In the genomic region with DNA sequence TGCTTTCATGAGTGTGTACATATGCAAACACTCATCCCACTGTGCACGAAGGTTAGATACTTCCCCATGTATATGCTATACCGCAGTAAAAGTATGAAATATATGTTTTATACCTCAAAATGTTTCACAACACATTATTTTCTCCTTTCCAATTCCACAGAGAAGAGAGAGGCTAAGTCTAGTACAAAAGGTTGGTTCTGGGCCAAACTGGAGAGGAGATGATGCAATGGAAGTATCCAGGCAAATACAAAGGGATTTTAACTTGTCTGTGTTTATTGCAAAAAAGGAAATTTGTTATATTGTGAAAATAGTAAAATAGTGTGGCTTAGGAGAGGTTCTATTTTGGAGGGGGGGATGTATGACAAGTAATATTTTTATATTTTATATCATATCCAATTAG, we compare ENCODE assay signal across 12 cellular contexts.
DNase-seq lines count a peak whose midpoint lies in the region; ATAC-seq, FAIRE-seq and TF ChIP-seq lines count a peak whose summit lies in the region.
"Had no signal": no experiment of that assay in that cellular context is flagged by ENCODE, and none has a peak within 500 bp of the region (broad histone marks: within the 10 kb centered on the region; RNA-seq: fewer than 3 reads in every experiment).

No MANE protein-coding gene starts in this region.

- H3K27me3 ChIP-seq in astrocyte (ENCODE audit: insufficient read depth, low read length) (no peaks in the 10 kb centered on the region), gastroesophageal sphincter (no peaks in the 10 kb centered on the region), neural progenitor cell (no peaks in the 10 kb centered on the region), GM23338 (ENCODE audit: insufficient read depth) (no peaks in the 10 kb centered on the region)

- H3K9me3 ChIP-seq in astrocyte (ENCODE audit: insufficient read depth, low read depth, low read length) (no peaks in the 10 kb centered on the region), gastroesophageal sphincter (no peaks in the 10 kb centered on the region), neural progenitor cell (ENCODE audit: low read depth) (no peaks in the 10 kb centered on the region)
- H3K9me3 ChIP-seq: thoracic aorta had no signal

- H3K27ac ChIP-seq in astrocyte (ENCODE audit: low read depth, low read length) (no peak overlapping the region), gastroesophageal sphincter (peak overlapping the region in 3 of 4 donors; percentile 39 to 61 (median 57)), neural progenitor cell (no peak overlapping the region), GM23338 (ENCODE audit: low read depth) (no peak overlapping the region)
- H3K27ac ChIP-seq: thoracic aorta had no signal

- H3K4me2 ChIP-seq in astrocyte (ENCODE audit: low read length) (no peak overlapping the region), neural progenitor cell (no peak overlapping the region), GM23338 (no peak overlapping the region)

- H3K4me1 Mint-ChIP-seq in astrocyte (ENCODE audit: low read depth, unreplicated experiment) (peaks cover 13% of the 10 kb centered on the region), neural progenitor cell (peaks cover 9% of the 10 kb centered on the region), GM23338 (peaks cover 11% of the 10 kb centered on the region; the same call in 2 of the 3 replicates)

- WGBS in gastroesophageal sphincter (ENCODE audit: low coverage in 1 of 2), 2 donors: 47 to 58% methylated on average over 2 of the region's 2 CpGs

- no peak overlapping the region for H3K9ac ChIP-seq in astrocyte (ENCODE audit: low read length)
- no peak overlapping the region for H3K9ac ChIP-seq in neural progenitor cell

- H3K36me3 Mint-ChIP-seq in astrocyte (ENCODE audit: low read depth, unreplicated experiment) (no peaks in the 10 kb centered on the region), neural progenitor cell (peaks cover 1% of the 10 kb centered on the region), GM23338 (ENCODE audit: low read depth) (no peaks in the 10 kb centered on the region)

- DNase-seq in HCEC 1CT: peak; percentile 47
- DNase-seq in astrocyte (ENCODE audit: low read depth): peak; percentile 35
- peak; percentile 47 for DNase-seq in renal cortical epithelial cell (ENCODE audit: low read depth)
- DNase-seq in neural progenitor cell (ENCODE audit: low spot score): no peak
- no peak for DNase-seq in GM23338 (ENCODE audit: low spot score)
- no peak for DNase-seq in middle frontal gyrus (ENCODE audit: extremely low spot score, low spot score)
- no peak for DNase-seq in GDM1 (lab: John Stamatoyannopoulos, UW)
- DNase-seq: activated CD4-positive, CD25-positive, alpha-beta regulatory T cell; activated effector memory CD4-positive, alpha-beta T cell treated with anti-CD3 and anti-CD28 coated beads, Interleukin-2, amount 50 U/mL, for 16 hours; NCI-H2081 had no signal

- no peaks in the 10 kb centered on the region for H3F3A ChIP-seq in neural progenitor cell (ENCODE audit: low read depth)
- H3F3A ChIP-seq in GM23338 (replicated peaks; ENCODE audit: low read depth): no peaks in the 10 kb centered on the region

- H3K9me3 Mint-ChIP-seq in astrocyte (ENCODE audit: unreplicated experiment) (no peaks in the 10 kb centered on the region), neural progenitor cell (no peaks in the 10 kb centered on the region), GM23338 (no peaks in the 10 kb centered on the region)

- H3K36me3 ChIP-seq in astrocyte (ENCODE audit: insufficient read depth, low read length): no peaks in the 10 kb centered on the region
- H3K36me3 ChIP-seq in gastroesophageal sphincter: no peaks in the 10 kb centered on the region
- H3K36me3 ChIP-seq in neural progenitor cell: no peaks in the 10 kb centered on the region
- no peaks in the 10 kb centered on the region for H3K36me3 ChIP-seq in GM23338 (ENCODE audit: insufficient read depth)
- H3K36me3 ChIP-seq: thoracic aorta had no signal

- no peak overlapping the region for H3K27ac Mint-ChIP-seq in astrocyte (ENCODE audit: unreplicated experiment)
- no peak overlapping the region for H3K27ac Mint-ChIP-seq in neural progenitor cell
- no peak overlapping the region for H3K27ac Mint-ChIP-seq in GM23338

- H3K4me1 ChIP-seq in astrocyte (ENCODE audit: insufficient read depth, low read length) (no peaks in the 10 kb centered on the region), gastroesophageal sphincter (peaks cover 9 to 42% (median 10%) of the 10 kb centered on the region in 3 donors), neural progenitor cell (no peaks in the 10 kb centered on the region), GM23338 (ENCODE audit: insufficient read depth) (peaks cover 6% of the 10 kb centered on the region; the same call in 1 of the 2 replicates)

- H2AFZ ChIP-seq in astrocyte (ENCODE audit: low read depth, low read length) (no peak overlapping the region), neural progenitor cell (replicated peaks) (no peak overlapping the region), GM23338 (no peak overlapping the region)

- H3K79me2 ChIP-seq in astrocyte (ENCODE audit: insufficient read depth, low read length): no peaks in the 10 kb centered on the region
- H3K79me2 ChIP-seq in neural progenitor cell (ENCODE audit: low read depth): no peaks in the 10 kb centered on the region
- no peaks in the 10 kb centered on the region for H3K79me2 ChIP-seq in GM23338 (replicated peaks; ENCODE audit: insufficient read depth)

- no peaks in the 10 kb centered on the region for H3K9me2 ChIP-seq in GM23338 (ENCODE audit: insufficient read depth)

- no peak for TF ChIP-seq EP300 in gastroesophageal sphincter (IDR thresholded peaks at IDR 0.05)

- TF ChIP-seq POLR2A in gastroesophageal sphincter (IDR thresholded peaks at IDR 0.05): no peak

- H3K4me3 ChIP-seq in astrocyte (ENCODE audit: insufficient read depth, low read depth, low read length) (no peak overlapping the region), gastroesophageal sphincter (no peak overlapping the region), neural progenitor cell (no peak overlapping the region), GM23338 (no peak overlapping the region)
- H3K4me3 ChIP-seq: thoracic aorta had no signal

- peak; percentile 72 for FAIRE-seq in astrocyte (lab: Jason Lieb, UNC)

- TF ChIP-seq CTCF in astrocyte (IDR thresholded peaks at IDR 0.05; ENCODE audit: insufficient read depth, low read depth, low read length) (no peak), gastroesophageal sphincter (IDR thresholded peaks at IDR 0.05) (no peak), neural progenitor cell (IDR thresholded peaks at IDR 0.05) (no peak), GM23338 (conservative IDR thresholded peaks at IDR 0.05; ENCODE audit: low read depth in 2 of 2) (no peak)

- H3K4me3 Mint-ChIP-seq in astrocyte (ENCODE audit: unreplicated experiment) (no peak overlapping the region), neural progenitor cell (no peak overlapping the region), GM23338 (no peak overlapping the region)

- ATAC-seq in gastroesophageal sphincter: peak; percentile 62
- ATAC-seq in GM23338: no peak

- H3K27me3 Mint-ChIP-seq in astrocyte (ENCODE audit: low read depth, unreplicated experiment) (no peaks in the 10 kb centered on the region), neural progenitor cell (ENCODE audit: insufficient read depth, low read depth) (no peaks in the 10 kb centered on the region), GM23338 (ENCODE audit: insufficient read depth, low read depth, poor library complexity) (no peaks in the 10 kb centered on the region)

- H4K20me1 ChIP-seq in astrocyte (ENCODE audit: insufficient read depth, low read length): no peaks in the 10 kb centered on the region
- H4K20me1 ChIP-seq in neural progenitor cell (ENCODE audit: low read depth): no peaks in the 10 kb centered on the region
- H4K20me1 ChIP-seq in GM23338 (replicated peaks; ENCODE audit: insufficient read depth): no peaks in the 10 kb centered on the region

TF ChIP-seq in GM23338, 12 proteins besides CTCF, POLR2A, EP300 and RAD21 (continues in another document):
- TF ChIP-seq, protein P1, sequence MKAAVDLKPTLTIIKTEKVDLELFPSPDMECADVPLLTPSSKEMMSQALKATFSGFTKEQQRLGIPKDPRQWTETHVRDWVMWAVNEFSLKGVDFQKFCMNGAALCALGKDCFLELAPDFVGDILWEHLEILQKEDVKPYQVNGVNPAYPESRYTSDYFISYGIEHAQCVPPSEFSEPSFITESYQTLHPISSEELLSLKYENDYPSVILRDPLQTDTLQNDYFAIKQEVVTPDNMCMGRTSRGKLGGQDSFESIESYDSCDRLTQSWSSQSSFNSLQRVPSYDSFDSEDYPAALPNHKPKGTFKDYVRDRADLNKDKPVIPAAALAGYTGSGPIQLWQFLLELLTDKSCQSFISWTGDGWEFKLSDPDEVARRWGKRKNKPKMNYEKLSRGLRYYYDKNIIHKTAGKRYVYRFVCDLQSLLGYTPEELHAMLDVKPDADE (IDR thresholded peaks at IDR 0.05): no peak

Comparison
In these comparisons a context has a peak if more than half of its experiments do, and no peak if none do; other contexts are left out.
1. DNase-seq: peak in HCEC 1CT (single experiment), astrocyte (single experiment) and renal cortical epithelial cell (single experiment); none in neural progenitor cell (single experiment), GM23338 (single experiment), middle frontal gyrus (single experiment) and GDM1 (single experiment).
2. H3K27ac ChIP-seq: peak in gastroesophageal sphincter (3 of 4); none in astrocyte (single experiment), neural progenitor cell (single experiment) and GM23338 (single experiment).